In genomic region chr6:110341671-110342304, GRCh38 we compare ENCODE assay signal across 1 cellular context.
TF ChIP-seq lines count a peak whose summit lies in the region.

No MANE protein-coding gene starts in this region.

TF ChIP-seq in GM12878, 131 proteins besides CTCF, POLR2A, EP300 and RAD21 (continued from another document):
- TF ChIP-seq ZBTB40 (IDR thresholded peaks at IDR 0.05; ENCODE audit: borderline replicate concordance) (no peak), SMARCA5 (IDR thresholded peaks at IDR 0.05) (no peak), ZNF24 (IDR thresholded peaks at IDR 0.05) (no peak), RFX5 (IDR thresholded peaks at IDR 0.05; ENCODE audit: low read depth, low read length) (no peak), ZBTB4 (CRISPR knock-in tag; IDR thresholded peaks at IDR 0.05) (no peak), CREM (IDR thresholded peaks at IDR 0.05; ENCODE audit: low read depth) (no peak), EGR1 (IDR thresholded peaks at IDR 0.05; ENCODE audit: borderline replicate concordance in 1 of 2, low read depth in 2 of 2, low read length in 2 of 2) (no peak), CBFB (IDR thresholded peaks at IDR 0.05; ENCODE audit: low read depth) (no peak), ZNF622 (IDR thresholded peaks at IDR 0.05) (no peak), MEF2B (IDR thresholded peaks at IDR 0.05; ENCODE audit: partially characterized antibody, poor library complexity, severe bottlenecking) (no peak), HDAC2 (IDR thresholded peaks at IDR 0.05) (no peak), ETV6 (conservative IDR thresholded peaks at IDR 0.05 in 1 of 2, IDR thresholded peaks at IDR 0.05 in 1 of 2; ENCODE audit: borderline replicate concordance in 1 of 2, low read depth in 1 of 2) (no peak), ATF2 (IDR thresholded peaks at IDR 0.05; ENCODE audit: low read length) (no peak)
